9 cellular contexts compared by ENCODE assay signal in the genomic region with DNA sequence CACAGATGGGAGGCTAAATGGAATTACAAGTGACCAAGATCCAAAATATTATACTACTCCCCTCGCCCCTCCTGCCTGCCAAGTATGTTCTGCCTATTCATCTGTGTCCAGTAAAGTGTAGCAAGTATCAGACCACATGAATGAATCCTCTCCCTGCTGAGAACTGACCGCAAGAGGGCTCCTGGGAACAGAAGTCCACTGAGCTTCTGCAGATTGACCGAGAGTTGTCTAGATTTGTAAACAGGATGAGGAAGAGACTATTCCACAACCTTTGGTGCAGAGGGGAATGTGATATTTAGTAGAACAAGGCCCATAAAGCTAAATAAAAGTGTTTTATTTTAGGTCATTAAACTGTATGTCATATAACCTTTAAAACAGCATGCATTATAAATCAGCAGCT.
DNase-seq lines count a peak whose midpoint lies in the region; ATAC-seq and TF ChIP-seq lines count a peak whose summit lies in the region.
"Had no signal": no experiment of that assay in that cellular context is flagged by ENCODE, and none has a peak within 500 bp of the region (broad histone marks: within the 10 kb centered on the region; RNA-seq: fewer than 3 reads in every experiment).

No MANE protein-coding gene starts in this region.

- intact Hi-C loops in left ventricle myocardium inferior (cut with micrococcal nuclease) = no loop called here
- intact Hi-C loops in sigmoid colon (cut with DNase I) = loop anchor here (2.0 kb wide), 1 partner anchor 188 kb away; no protein-coding TSS in a partner anchor

- no peaks in the 10 kb centered on the region for H3K9me3 ChIP-seq in left ventricle myocardium inferior (replicated peaks)
- H3K9me3 ChIP-seq in sigmoid colon = no peaks in the 10 kb centered on the region

- no peak for ATAC-seq in GM21515 (IDR thresholded peaks at IDR 0.05; ENCODE audit: unreplicated experiment)

- no peak for TF ChIP-seq EP300 in sigmoid colon (IDR thresholded peaks at IDR 0.05)

- H3K4me1 ChIP-seq in left ventricle myocardium inferior = no peaks in the 10 kb centered on the region
- no peaks in the 10 kb centered on the region for H3K4me1 ChIP-seq in sigmoid colon

- DNase-seq in H4 (ENCODE audit: low spot score) (peak; percentile 56), RKO (ENCODE audit: low spot score) (peak; percentile 60), left ventricle myocardium inferior (no peak), sigmoid colon (no peak), CD1c-positive myeloid dendritic cell (ENCODE audit: extremely low spot score) (no peak), cerebellar nuclear complex (lab: John Stamatoyannopoulos, UW) (no peak)
- DNase-seq: NCI-H524 treated with DMSO at 0.1 percent for 48 hours; stimulated activated naive CD4-positive, alpha-beta T cell had no signal

- no peak overlapping the region for H3K4me3 ChIP-seq in left ventricle myocardium inferior
- no peak overlapping the region for H3K4me3 ChIP-seq in sigmoid colon

- TF ChIP-seq POLR2A in sigmoid colon (IDR thresholded peaks at IDR 0.05) = no peak

- H3K27me3 ChIP-seq in left ventricle myocardium inferior (ENCODE audit: low read depth) = no peaks in the 10 kb centered on the region
- H3K27me3 ChIP-seq in sigmoid colon = no peaks in the 10 kb centered on the region

- TF ChIP-seq CTCF in left ventricle myocardium inferior (IDR thresholded peaks at IDR 0.05; ENCODE audit: borderline replicate concordance) = peak; percentile 42
- peak; percentile 7 to 57 (median 35) for TF ChIP-seq CTCF in sigmoid colon (IDR thresholded peaks at IDR 0.05)

- 6 to 24% methylated on average over 3 of the region's 3 CpGs for WGBS in sigmoid colon, 2 donors

- H3K27ac ChIP-seq in left ventricle myocardium inferior (replicated peaks) = no peak overlapping the region
- no peak overlapping the region for H3K27ac ChIP-seq in sigmoid colon

- H3K36me3 ChIP-seq in left ventricle myocardium inferior = no peaks in the 10 kb centered on the region
- H3K36me3 ChIP-seq in sigmoid colon = no peaks in the 10 kb centered on the region

Comparison
In these comparisons a context has a peak if more than half of its experiments do, and no peak if none do; other contexts are left out.
1. DNase-seq: peak in H4 (single experiment) and RKO (single experiment); none in left ventricle myocardium inferior (single experiment), sigmoid colon (single experiment), CD1c-positive myeloid dendritic cell (single experiment) and cerebellar nuclear complex (0 of 2).